Comparison of ENCODE assay signal across 17 cellular contexts in the genomic region with DNA sequence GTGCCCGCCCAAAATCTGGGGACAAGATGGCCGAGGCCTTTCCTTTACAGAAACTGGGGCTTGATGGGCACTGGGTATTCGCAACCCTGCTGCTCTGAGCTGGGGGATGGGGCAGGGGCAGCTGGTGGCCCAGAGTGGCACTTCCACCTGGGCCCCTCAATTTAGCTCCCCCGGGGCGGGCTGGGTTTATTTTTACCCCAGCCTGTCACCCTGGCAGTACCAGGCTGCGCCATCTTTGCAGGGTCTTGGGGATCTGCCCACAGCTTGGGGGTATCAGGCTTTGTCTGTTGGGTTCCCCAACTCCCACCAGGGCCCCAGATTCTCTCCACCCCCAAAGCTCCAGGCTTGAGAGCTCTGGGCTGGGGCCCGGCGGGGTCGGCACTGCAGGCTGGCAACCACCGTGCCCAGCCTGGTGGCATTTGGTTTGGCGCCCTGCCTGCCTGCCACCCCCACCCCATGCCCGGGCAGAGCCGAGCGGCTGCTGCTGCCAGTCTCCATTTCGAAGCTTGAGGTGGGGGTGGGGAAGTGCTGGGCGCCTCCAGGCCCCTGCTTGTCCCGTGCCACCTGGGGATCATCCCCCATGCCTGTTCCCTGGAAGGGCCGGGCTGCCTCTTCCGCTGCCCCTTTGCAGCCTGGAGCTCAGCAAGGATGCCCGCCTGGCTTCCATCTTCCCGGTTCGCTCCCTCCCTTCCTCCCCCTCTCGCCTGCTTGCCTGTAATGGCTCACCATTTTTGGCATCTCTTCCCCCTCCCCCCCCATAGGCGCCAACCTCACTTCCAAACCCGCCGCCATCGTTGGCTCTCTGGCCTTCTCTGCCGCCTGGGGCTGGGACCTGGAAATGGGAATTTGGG. TPM values are rescaled to one million over a fixed set of nuclear protein-coding genes. Genes with fewer than 3 reads are reported as not detected.
DNase-seq lines count a peak whose midpoint lies in the region; ATAC-seq and TF ChIP-seq lines count a peak whose summit lies in the region.
"Had no signal": no experiment of that assay in that cellular context is flagged by ENCODE, and none has a peak within 500 bp of the region (broad histone marks: within the 10 kb centered on the region; RNA-seq: fewer than 3 reads in every experiment).

No MANE protein-coding gene starts in this region.

- no peak overlapping the region for H3K4me2 ChIP-seq in GM23338

- H3K4me3 Mint-ChIP-seq in GM23338 = no peak overlapping the region
- H3K4me3 Mint-ChIP-seq: neural crest cell had no signal

- H3K9me2 ChIP-seq in GM23338 (ENCODE audit: insufficient read depth) = no peaks in the 10 kb centered on the region

- no peaks in the 10 kb centered on the region; the same call in 1 of the 2 replicates for H4K20me1 ChIP-seq in GM23338 (replicated peaks; ENCODE audit: insufficient read depth)

- no peaks in the 10 kb centered on the region for H3K9me3 ChIP-seq in mucosa of rectum (ENCODE audit: control insufficient read depth in 2 of 2, low read length in 2 of 2)
- no peaks in the 10 kb centered on the region for H3K9me3 ChIP-seq in thyroid gland
- H3K9me3 ChIP-seq: spleen had no signal

- peaks cover 16% of the 10 kb centered on the region for H3K4me1 Mint-ChIP-seq in GM23338
- H3K4me1 Mint-ChIP-seq: neural crest cell had no signal

- H3K36me3 ChIP-seq in GM23338 (ENCODE audit: insufficient read depth) (no peaks in the 10 kb centered on the region), mucosa of rectum (ENCODE audit: control insufficient read depth in 2 of 2, insufficient read depth in 2 of 2, low read length in 2 of 2) (no peaks in the 10 kb centered on the region), thyroid gland (no peaks in the 10 kb centered on the region)
- H3K36me3 ChIP-seq: spleen had no signal

- 0 out of 2 replicates have a peak, but pooled peaks cover 3% of the 10 kb centered on the region for H3F3A ChIP-seq in GM23338 (replicated peaks; ENCODE audit: low read depth)

- 68 to 73% methylated on average over 18 to 23 of the region's 28 CpGs for WGBS in thyroid gland, 2 donors

- H3K4me3 ChIP-seq in GM23338 = no peak overlapping the region
- H3K4me3 ChIP-seq in mucosa of rectum (ENCODE audit: low read length in 2 of 2) = no peak overlapping the region
- no peak overlapping the region for H3K4me3 ChIP-seq in thyroid gland (replicated peaks in 1 of 3)
- H3K4me3 ChIP-seq: SK-N-MC, spleen had no signal

- H3K27ac ChIP-seq in GM23338 (ENCODE audit: low read depth) = no peak overlapping the region
- peak overlapping the region; percentile 73 for H3K27ac ChIP-seq in cingulate gyrus (ENCODE audit: low read depth, low read length)
- H3K27ac ChIP-seq in mucosa of rectum (ENCODE audit: low read depth in 2 of 2, low read length in 2 of 2) = peak overlapping the region; percentile 46 to 56
- peak overlapping the region; percentile 83 to 89 (median 86) for H3K27ac ChIP-seq in thyroid gland
- H3K27ac ChIP-seq: spleen had no signal

- ATAC-seq in GM23338 = no peak

- intact Hi-C loops in thyroid gland (cut with DNase I) = no loop called here

- H3K4me1 ChIP-seq in GM23338 (ENCODE audit: insufficient read depth) = peaks cover 20% of the 10 kb centered on the region; the same call in 1 of the 2 replicates
- peaks cover 28% of the 10 kb centered on the region in 2 donors for H3K4me1 ChIP-seq in mucosa of rectum (ENCODE audit: control insufficient read depth in 2 of 2, insufficient read depth in 2 of 2, low read length in 2 of 2)
- peaks cover 62 to 82% of the 10 kb centered on the region in 2 donors for H3K4me1 ChIP-seq in thyroid gland

- no peak overlapping the region for H3K27ac Mint-ChIP-seq in GM23338

- DNase-seq in GM23338 (ENCODE audit: low spot score) (no peak), thyroid gland (peak; percentile 49 to 55), germinal center (ENCODE audit: low spot score) (no peak), glomerular visceral epithelial cell (ENCODE audit: extremely low spot score) (no peak), medulla oblongata (ENCODE audit: extremely low spot score) (no peak), mesenteric fat pad (ENCODE audit: low spot score) (no peak)
- DNase-seq: activated CD8-positive, alpha-beta memory T cell treated with anti-CD3 and anti-CD28 coated beads for 24 hours; activated effector memory CD4-positive, alpha-beta T cell treated with anti-CD3 and anti-CD28 coated beads, Interleukin-2, amount 50 U/mL, for 16 hours; DMS79 treated with DMSO at 0.1 percent for 48 hours; NCI-H1436 treated with DMSO at 0.1 percent for 48 hours; NCI-H345; spleen had no signal

- no peak for TF ChIP-seq POLR2A in thyroid gland (IDR thresholded peaks at IDR 0.05)

- H3K9me3 Mint-ChIP-seq in GM23338 = peaks cover 3% of the 10 kb centered on the region; the same call in 2 of the 3 replicates
- H3K9me3 Mint-ChIP-seq: neural crest cell had no signal

- TF ChIP-seq CTCF in GM23338 (conservative IDR thresholded peaks at IDR 0.05; ENCODE audit: low read depth in 2 of 2) (no peak), thyroid gland (IDR thresholded peaks at IDR 0.05) (no peak)

- H3K9ac ChIP-seq in mucosa of rectum (ENCODE audit: low read depth in 1 of 2, low read length in 2 of 2) = peak overlapping the region in 1 of 2 donors; percentile 24

- H2AFZ ChIP-seq in GM23338 = no peak overlapping the region

- peaks cover 93% of the 10 kb centered on the region for H3K27me3 ChIP-seq in GM23338 (ENCODE audit: insufficient read depth)
- H3K27me3 ChIP-seq in mucosa of rectum (ENCODE audit: control insufficient read depth in 2 of 2, insufficient read depth in 2 of 2, low read length in 2 of 2) = no peaks in the 10 kb centered on the region
- no peaks in the 10 kb centered on the region for H3K27me3 ChIP-seq in thyroid gland

- no peaks in the 10 kb centered on the region; the same call in 2 of the 3 replicates for H3K36me3 Mint-ChIP-seq in GM23338 (ENCODE audit: low read depth)

- peaks cover 77% of the 10 kb centered on the region for H3K27me3 Mint-ChIP-seq in GM23338 (ENCODE audit: insufficient read depth, low read depth, poor library complexity)

- H3K79me2 ChIP-seq in GM23338 (replicated peaks; ENCODE audit: insufficient read depth) = no peaks in the 10 kb centered on the region

TF ChIP-seq in GM23338, 12 proteins besides CTCF, POLR2A, EP300 and RAD21:
- TF ChIP-seq NANOG (IDR thresholded peaks at IDR 0.05; ENCODE audit: borderline replicate concordance) (no peak), STAT1 (IDR thresholded peaks at IDR 0.05; ENCODE audit: unreplicated experiment) (no peak), ZNF331 (CRISPR knock-in tag; IDR thresholded peaks at IDR 0.05; ENCODE audit: low read depth) (no peak), EZH2phosphoT487 (IDR thresholded peaks at IDR 0.05; ENCODE audit: unreplicated experiment) (no peak), JUNB (IDR thresholded peaks at IDR 0.05; ENCODE audit: unreplicated experiment) (no peak), EZH2 (IDR thresholded peaks at IDR 0.05; ENCODE audit: low read depth, unreplicated experiment) (peak; percentile 47), POLR2AphosphoS5 (IDR thresholded peaks at IDR 0.05; ENCODE audit: low read depth) (no peak)
TF ChIP-seq in GM23338: peak in this region for 1.

RNA-seq across cellular contexts. Expression of gene NFIX, which starts 11.4 kb away (rescaled TPM):
- 0.14 and 1.2 TPM in 2 replicates for total RNA-seq in GM23338 (2014; rRNA removed; shearing (Covaris generic))
- 0.06 and 0.31 TPM in 2 replicates for polyA plus RNA-seq in GM23338 (2016; fragmentation: Nextera tagmentation; extraction: Ambion mirVana)
- total RNA-seq in thyroid gland (10 to 100 TPM; 38.8 to 70.2 (median 62.4) TPM), mesenteric fat pad (166 TPM)

RNA-seq across cellular contexts. Expression of gene DAND5, which starts 37.3 kb away (rescaled TPM):
- 0.28 TPM in 1 of 2 replicates, not detected in the other for total RNA-seq in GM23338 (2014; rRNA removed; shearing (Covaris generic))
- 0.10 and 0.18 TPM in 2 replicates for polyA plus RNA-seq in GM23338 (2016; fragmentation: Nextera tagmentation; extraction: Ambion mirVana)
- total RNA-seq in thyroid gland (under 1 TPM in 2 of 4 donors, not detected in 2; 0.40 to 0.45 TPM), mesenteric fat pad (not detected)
- total RNA-seq: neural crest cell, spleen had no signal
- polyA plus RNA-seq: BJ, spleen had no signal

RNA-seq across cellular contexts. Expression of gene GADD45GIP1, which starts 49.6 kb away (rescaled TPM):
- 46.5 and 63.9 TPM in 2 replicates for total RNA-seq in GM23338 (2014; rRNA removed; shearing (Covaris generic))
- polyA plus RNA-seq in GM23338 (2016; fragmentation: Nextera tagmentation; extraction: Ambion mirVana) = 255 and 290 TPM in 2 replicates
- total RNA-seq in thyroid gland (10 to 100 TPM; 31.8 to 68.3 (median 55.2) TPM), mesenteric fat pad (19.8 TPM)

Comparison
In these comparisons a context has a peak if more than half of its experiments do, and no peak if none do; other contexts are left out.
1. DNase-seq: peak in thyroid gland (2 of 2); none in GM23338 (single experiment), germinal center (single experiment), glomerular visceral epithelial cell (single experiment), medulla oblongata (single experiment) and mesenteric fat pad (single experiment).
2. RNA of gene NFIX, which starts 11.4 kb away (total RNA-seq): 166 TPM in mesenteric fat pad (single experiment) and 38.8 to 70.2 TPM in thyroid gland; 0.14 to 1.2 TPM in GM23338; every median in the first group is over 10 times any median in the second.